9 cellular contexts compared by ENCODE assay signal in the genomic region with DNA sequence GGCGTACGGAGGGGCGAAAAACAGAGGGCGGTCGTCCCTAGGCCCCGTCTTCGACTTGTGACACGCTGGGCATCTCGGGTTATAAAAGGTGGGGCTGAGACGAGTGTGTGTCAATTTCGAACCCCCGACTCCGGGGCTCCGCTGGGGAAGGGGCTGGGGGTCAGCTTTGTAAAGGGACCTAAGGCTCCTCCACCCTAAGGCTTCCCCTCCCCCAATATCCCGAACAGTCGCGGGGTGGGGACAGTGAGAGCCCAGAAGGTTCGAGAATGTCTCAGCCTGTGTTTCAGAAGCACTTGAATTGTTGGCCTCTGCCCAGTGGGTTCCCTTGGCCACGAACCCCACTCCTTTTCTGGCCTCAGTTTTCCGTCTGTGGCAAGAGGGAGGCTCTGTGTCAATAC. TPM values are rescaled to one million over a fixed set of nuclear protein-coding genes. Genes with fewer than 3 reads are reported as not detected.
DNase-seq lines count a peak whose midpoint lies in the region; ATAC-seq and TF ChIP-seq lines count a peak whose summit lies in the region.
"Had no signal": no experiment of that assay in that cellular context is flagged by ENCODE, and none has a peak within 500 bp of the region (broad histone marks: within the 10 kb centered on the region; RNA-seq: fewer than 3 reads in every experiment).

No MANE protein-coding gene starts in this region.

- H3K27me3 ChIP-seq in left lung (no peaks in the 10 kb centered on the region), stomach smooth muscle (ENCODE audit: control insufficient read depth in 1 of 2, insufficient read depth in 2 of 2, low read length in 2 of 2) (no peaks in the 10 kb centered on the region)

- peaks cover 0 to 32% of the 10 kb centered on the region in 2 donors for H3K36me3 ChIP-seq in left lung
- H3K36me3 ChIP-seq in stomach smooth muscle (ENCODE audit: control insufficient read depth in 2 of 2, insufficient read depth in 2 of 2, low read length in 2 of 2) = peaks cover 17 to 20% of the 10 kb centered on the region in 2 donors

- H3K4me3 ChIP-seq in left lung (peak overlapping the region; percentile 74 to 92), stomach smooth muscle (ENCODE audit: low read length in 2 of 2) (peak overlapping the region; percentile 72 to 97)

- H3K9ac ChIP-seq in stomach smooth muscle (ENCODE audit: low read length in 2 of 2) = peak overlapping the region; percentile 90 to 93

- TF ChIP-seq CTCF in left lung (IDR thresholded peaks at IDR 0.05) = no peak

- intact Hi-C loops in left lung (cut with DNase I) = no loop called here

- no peaks in the 10 kb centered on the region for H3K9me3 ChIP-seq in left lung
- H3K9me3 ChIP-seq in stomach smooth muscle (ENCODE audit: control insufficient read depth in 2 of 2, low read length in 2 of 2) = no peaks in the 10 kb centered on the region

- DNase-seq in EH (ENCODE audit: low read depth) (peak; percentile 26), NCI-H69 (lab: John Stamatoyannopoulos, UW) (peak; percentile 45), caudate nucleus (lab: John Stamatoyannopoulos, UW) (peak in 47 of 61 donors; percentile 10 to 75 (median 38)), left lung (peak in 1 of 2 donors; percentile 52), NCI-H2107 (lab: John Stamatoyannopoulos, UW) (no peak)

- peak; percentile 59 for ATAC-seq in left lung
- ATAC-seq in GM18873 (IDR thresholded peaks at IDR 0.05; ENCODE audit: low FRiP score, unreplicated experiment) = no peak
- ATAC-seq in GM18511 (IDR thresholded peaks at IDR 0.05; ENCODE audit: unreplicated experiment) = no peak

- H3K4me1 ChIP-seq in left lung (peaks cover 29 to 31% of the 10 kb centered on the region in 2 donors), stomach smooth muscle (ENCODE audit: control insufficient read depth, insufficient read depth, low read length) (peaks cover 47% of the 10 kb centered on the region)

- H3K27ac ChIP-seq in caudate nucleus (ENCODE audit: low read depth, low read length) = peak overlapping the region; percentile 100
- H3K27ac ChIP-seq in left lung = peak overlapping the region; percentile 94 to 98
- H3K27ac ChIP-seq in stomach smooth muscle (ENCODE audit: low read length) = peak overlapping the region; percentile 98

RNA-seq across cellular contexts. Expression of a gene that starts 0.5 kb away (rescaled TPM):
- 100 to 1,000 TPM; 233 to 596 TPM for total RNA-seq in left lung

RNA-seq across cellular contexts. Expression of a gene that starts 25.4 kb away (rescaled TPM):
- total RNA-seq in left lung = not detected
- total RNA-seq: SK-MEL-5 had no signal

RNA-seq across cellular contexts. Expression of a gene that starts 33.6 kb away (rescaled TPM):
- 100 to 1,000 TPM; 130 to 157 TPM for total RNA-seq in left lung

RNA-seq across cellular contexts. Expression of a gene that starts 42.8 kb away (rescaled TPM):
- not detected for total RNA-seq in left lung
- total RNA-seq: SK-MEL-5 had no signal
